In genomic region chr10:60611291-60611747, GRCh38 we compare ENCODE assay signal across 9 cellular contexts.
DNase-seq lines count a peak whose midpoint lies in the region; ATAC-seq and TF ChIP-seq lines count a peak whose summit lies in the region.
"Had no signal": no experiment of that assay in that cellular context is flagged by ENCODE, and none has a peak within 500 bp of the region (broad histone marks: within the 10 kb centered on the region; RNA-seq: fewer than 3 reads in every experiment).

No MANE protein-coding gene starts in this region.

- H3K9ac ChIP-seq in mammary epithelial cell (ENCODE audit: insufficient read depth, low read length) (no peak overlapping the region), neural cell (ENCODE audit: low read length) (no peak overlapping the region)

- dilution Hi-C loops in mammary epithelial cell (cut with HindIII; ENCODE audit: low sequenced_read_pairs), result no loop called here

- in situ Hi-C loops in mammary epithelial cell (cut with MboI; ENCODE audit: low sequenced_read_pairs in 2 of 2), result no loop called here

- H3K36me3 ChIP-seq in mammary epithelial cell (ENCODE audit: insufficient read depth, low read length), result no peaks in the 10 kb centered on the region
- no peaks in the 10 kb centered on the region for H3K36me3 ChIP-seq in neural cell (ENCODE audit: insufficient read depth, low read length)

- TF ChIP-seq CTCF in mammary epithelial cell (conservative IDR thresholded peaks at IDR 0.05 in 1 of 2, IDR thresholded peaks at IDR 0.05 in 1 of 2; ENCODE audit: extremely low read depth in 1 of 2, insufficient read depth in 1 of 2, low read depth in 1 of 2, low read length in 2 of 2), result peak; percentile 3 to 25
- no peak for TF ChIP-seq CTCF in neural cell (IDR thresholded peaks at IDR 0.05; ENCODE audit: poor library complexity, severe bottlenecking)

- peak overlapping the region; percentile 55 for H3K27ac ChIP-seq in mammary epithelial cell (ENCODE audit: insufficient read depth, low read depth, low read length)
- peak overlapping the region; percentile 49 for H3K27ac ChIP-seq in neural cell (ENCODE audit: low read length)

- intact Hi-C loops in mammary epithelial cell (cut with micrococcal nuclease), result no loop called here

- 31% methylated on average over 4 of the region's 5 CpGs for WGBS in mammary epithelial cell (ENCODE audit: low coverage, missing lambda C conversion rate)

- H3K4me1 ChIP-seq in mammary epithelial cell (ENCODE audit: insufficient read depth, low read length), result peaks cover 26% of the 10 kb centered on the region

- H2AFZ ChIP-seq in mammary epithelial cell (ENCODE audit: low read depth, low read length) (peak overlapping the region; percentile 13), neural cell (ENCODE audit: low read depth, low read length) (no peak overlapping the region)

- peak overlapping the region; percentile 70 for H3K4me2 ChIP-seq in mammary epithelial cell (ENCODE audit: insufficient read depth, low read depth, low read length)
- no peak overlapping the region for H3K4me2 ChIP-seq in neural cell (ENCODE audit: low read length)

- no peak for TF ChIP-seq RAD21 in neural cell (conservative IDR thresholded peaks at IDR 0.05)

- CTCF ChIA-PET in mammary epithelial cell (lab: Charles Lee; ENCODE audit: low non-redundant PET), result no interaction called here

- H3K9me2 ChIP-seq in neural cell (ENCODE audit: insufficient read depth, low read length), result no peaks in the 10 kb centered on the region

- DNase-seq in COLO829 (ENCODE audit: low spot score) (peak; percentile 28), LoVo (ENCODE audit: low spot score) (peak; percentile 27), mammary epithelial cell (peak; percentile 91), NCI-H2227 treated with DMSO at 0.1 percent for 48 hours (lab: John Stamatoyannopoulos, UW) (no peak), NCI-H748 (lab: John Stamatoyannopoulos, UW; ENCODE audit: unreplicated experiment) (no peak)
- DNase-seq in effector CD8-positive, alpha-beta T cell (lab: John Stamatoyannopoulos, UW), result no peak
- DNase-seq: NCI-H1694 treated with DMSO at 0.1 percent for 48 hours had no signal

- H4K20me1 ChIP-seq in mammary epithelial cell (ENCODE audit: insufficient read depth, low read length) (no peaks in the 10 kb centered on the region), neural cell (ENCODE audit: insufficient read depth) (no peaks in the 10 kb centered on the region)

- peaks cover 7% of the 10 kb centered on the region for H3F3A ChIP-seq in neural cell (ENCODE audit: insufficient read depth, low read length, poor library complexity, severe bottlenecking)

- H3K4me3 ChIP-seq in mammary epithelial cell (replicated peaks in 1 of 3; ENCODE audit: insufficient read depth in 1 of 3, low read depth in 2 of 3, low read length in 3 of 3), result no peak overlapping the region
- no peak overlapping the region for H3K4me3 ChIP-seq in neural cell (ENCODE audit: low read length)

- no peak for ATAC-seq in HG02852 (IDR thresholded peaks at IDR 0.05; ENCODE audit: unreplicated experiment)

- TF ChIP-seq EP300 in neural cell (conservative IDR thresholded peaks at IDR 0.05; ENCODE audit: poor library complexity, severe bottlenecking), result no peak

- H3K79me2 ChIP-seq in mammary epithelial cell (ENCODE audit: insufficient read depth, low read length) (no peaks in the 10 kb centered on the region), neural cell (replicated peaks; ENCODE audit: insufficient read depth, low read length) (no peaks in the 10 kb centered on the region)

- BruUV-seq in mammary epithelial cell (replicated peaks; lab: Mats Ljungman, UMichigan), result no TSS peak

- H3K27me3 ChIP-seq in mammary epithelial cell (ENCODE audit: insufficient read depth, low read length) (no peaks in the 10 kb centered on the region), neural cell (ENCODE audit: insufficient read depth, low read depth, low read length) (no peaks in the 10 kb centered on the region)

- H3K9me3 ChIP-seq in mammary epithelial cell (replicated peaks; ENCODE audit: insufficient read depth, low read length) (no peaks in the 10 kb centered on the region), neural cell (ENCODE audit: low read length) (no peaks in the 10 kb centered on the region)

TF ChIP-seq in neural cell, 6 proteins besides CTCF, POLR2A, EP300 and RAD21:
- TF ChIP-seq TAF1 (IDR thresholded peaks at IDR 0.05; ENCODE audit: low read depth), result no peak
- TF ChIP-seq MXI1 (conservative IDR thresholded peaks at IDR 0.05; ENCODE audit: poor library complexity, severe bottlenecking), result no peak
- no peak for TF ChIP-seq REST (IDR thresholded peaks at IDR 0.05; ENCODE audit: borderline replicate concordance)
- no peak for TF ChIP-seq SMC3 (conservative IDR thresholded peaks at IDR 0.05; ENCODE audit: poor library complexity)
- TF ChIP-seq POLR2AphosphoS5 (IDR thresholded peaks at IDR 0.05), result no peak
- no peak for TF ChIP-seq EZH2 (IDR thresholded peaks at IDR 0.05; ENCODE audit: borderline replicate concordance, insufficient read depth, low read length, poor library complexity, severe bottlenecking)

Comparison
In these comparisons a context has a peak if more than half of its experiments do, and no peak if none do; other contexts are left out.
1. DNase-seq: peak in COLO829 (single experiment), LoVo (single experiment) and mammary epithelial cell (single experiment); none in NCI-H2227 treated with DMSO at 0.1 percent for 48 hours (single experiment), effector CD8-positive, alpha-beta T cell (single experiment) and NCI-H748 (single experiment).